8 cellular contexts compared by ENCODE assay signal in the genomic region with DNA sequence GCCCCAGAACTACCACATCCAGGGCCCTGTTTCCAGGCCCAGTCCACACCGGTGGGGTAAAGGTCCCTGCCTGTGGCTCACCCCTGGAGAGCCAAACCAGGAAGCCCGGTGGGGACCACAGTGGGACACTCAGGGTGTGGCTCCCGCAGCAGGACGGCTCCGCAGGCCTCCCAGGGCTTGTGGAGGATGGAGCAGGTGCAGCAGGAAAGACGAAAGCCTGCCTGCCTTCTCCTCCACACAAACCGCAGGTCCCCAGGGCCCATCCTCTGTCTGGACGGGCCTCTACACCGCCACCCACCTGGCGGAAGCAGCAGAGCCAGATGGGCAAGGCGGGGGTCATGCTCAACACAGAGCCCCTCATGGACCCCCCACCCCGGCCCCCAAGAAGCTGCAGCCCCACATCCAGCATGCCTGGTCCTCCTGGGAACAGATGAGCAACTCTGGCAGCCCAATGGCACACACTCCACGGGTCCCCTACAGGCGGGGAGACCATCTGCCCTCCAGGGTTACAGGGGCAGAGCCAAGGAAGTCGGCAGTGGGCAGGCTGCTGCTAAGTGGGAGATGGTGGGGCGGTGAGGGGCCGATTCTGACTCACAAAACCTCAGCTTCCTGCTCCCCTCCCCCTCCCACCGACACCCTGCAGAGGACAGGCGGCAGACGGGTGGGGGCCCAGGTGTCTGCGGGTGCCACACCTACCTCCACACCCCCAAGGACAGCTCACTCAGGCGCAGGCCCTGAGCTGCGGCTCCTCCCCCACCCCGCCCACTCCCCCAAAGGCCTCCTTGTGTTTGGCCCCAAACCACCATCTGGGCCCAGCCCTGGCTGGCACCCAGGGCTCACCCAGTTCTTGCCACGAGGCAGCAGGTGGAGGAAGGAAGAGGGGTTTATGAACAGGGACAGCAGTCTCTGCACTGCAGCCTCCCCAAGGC. TPM values are rescaled to one million over a fixed set of nuclear protein-coding genes. Genes with fewer than 3 reads are reported as not detected.
DNase-seq lines count a peak whose midpoint lies in the region; ATAC-seq and TF ChIP-seq lines count a peak whose summit lies in the region.

No MANE protein-coding gene starts in this region.

- in situ Hi-C loops in Caki2 (cut with HindIII; ENCODE audit: low pct_unique_long_range_greater_than_20kb, low sequenced_read_pairs) (no loop called here), ACHN (cut with HindIII; ENCODE audit: low pct_ligation_motif_present, low pct_unique_long_range_greater_than_20kb, low sequenced_read_pairs) (no loop called here)

- H3K27me3 Mint-ChIP-seq in immature natural killer cell (ENCODE audit: low read depth in 3 of 3): peaks cover 16 to 23% (median 16%) of the 10 kb centered on the region in 3 donors

- DNase-seq in Caki2 (ENCODE audit: low read depth): peak; percentile 55
- DNase-seq in HK-2 (ENCODE audit: unreplicated experiment): peak; percentile 87
- peak; percentile 94 for DNase-seq in activated gamma-delta T cell (lab: John Stamatoyannopoulos, UW)
- DNase-seq in immature natural killer cell: peak; percentile 99
- peak; percentile 89 to 94 for DNase-seq in stimulated activated CD8-positive, alpha-beta memory T cell treated with anti-CD3 and anti-CD28 coated beads, Interleukin-2, amount 100 ng/mL, for 48 hours (ENCODE audit: low read depth in 2 of 2)
- no peak for DNase-seq in ACHN

- H3K36me3 Mint-ChIP-seq in immature natural killer cell: peaks cover 4 to 6% (median 4%) of the 10 kb centered on the region in 3 donors

- H3K4me1 Mint-ChIP-seq in immature natural killer cell: peaks cover 63 to 67% of the 10 kb centered on the region in 2 donors

- peak overlapping the region; percentile 91 to 98 (median 96) for H3K27ac Mint-ChIP-seq in immature natural killer cell

- peak; percentile 76 for TF ChIP-seq POLR2A in Raji (IDR thresholded peaks at IDR 0.05; ENCODE audit: insufficient read depth, low read depth, low read length)

- H3K9me3 Mint-ChIP-seq in immature natural killer cell: peaks cover 0 to 2% (median 0%) of the 10 kb centered on the region in 6 donors

- H3K4me3 Mint-ChIP-seq in immature natural killer cell: peak overlapping the region; percentile 77 to 97 (median 83)

- ATAC-seq in GM19452 (IDR thresholded peaks at IDR 0.05; ENCODE audit: unreplicated experiment): peak; percentile 62

RNA-seq across cellular contexts. Expression of a gene that starts 5.2 kb away (rescaled TPM):
- 74.3 and 84.8 TPM in 2 replicates for total RNA-seq in Caki2 (2014; rRNA removed; shearing (Covaris generic); ENCODE audit: low replicate concordance)
- 10 to 100 TPM; 12.1 to 42.8 (median 14.2) TPM for polyA plus RNA-seq in immature natural killer cell

RNA-seq across cellular contexts. Expression of a gene that starts 11.7 kb away (rescaled TPM):
- total RNA-seq in Caki2 (2014; rRNA removed; shearing (Covaris generic); ENCODE audit: low replicate concordance): 4.6 and 5.0 TPM in 2 replicates
- polyA plus RNA-seq in immature natural killer cell: under 1 TPM in 1 of 3 donors, not detected in 2; 0.38 TPM

RNA-seq across cellular contexts. Expression of a gene that starts 17.0 kb away (rescaled TPM):
- total RNA-seq in Caki2 (2014; rRNA removed; shearing (Covaris generic); ENCODE audit: low replicate concordance): 1.9 TPM in 1 of 2 replicates, not detected in the other
- not detected for polyA plus RNA-seq in immature natural killer cell

RNA-seq across cellular contexts. Expression of a gene that starts 37.9 kb away (rescaled TPM):
- 112 and 117 TPM in 2 replicates for total RNA-seq in Caki2 (2014; rRNA removed; shearing (Covaris generic); ENCODE audit: low replicate concordance)
- 10 to 100 TPM; 16.3 to 40.4 (median 20.1) TPM for polyA plus RNA-seq in immature natural killer cell

RNA-seq across cellular contexts. Expression of a gene that starts 38.4 kb away (rescaled TPM):
- total RNA-seq in Caki2 (2014; rRNA removed; shearing (Covaris generic); ENCODE audit: low replicate concordance): 133 and 152 TPM in 2 replicates
- polyA plus RNA-seq in immature natural killer cell: 10 to 100 TPM; 41.8 to 46.7 (median 46.5) TPM
